ENCODE assay signal across 7 cellular contexts in the genomic region with DNA sequence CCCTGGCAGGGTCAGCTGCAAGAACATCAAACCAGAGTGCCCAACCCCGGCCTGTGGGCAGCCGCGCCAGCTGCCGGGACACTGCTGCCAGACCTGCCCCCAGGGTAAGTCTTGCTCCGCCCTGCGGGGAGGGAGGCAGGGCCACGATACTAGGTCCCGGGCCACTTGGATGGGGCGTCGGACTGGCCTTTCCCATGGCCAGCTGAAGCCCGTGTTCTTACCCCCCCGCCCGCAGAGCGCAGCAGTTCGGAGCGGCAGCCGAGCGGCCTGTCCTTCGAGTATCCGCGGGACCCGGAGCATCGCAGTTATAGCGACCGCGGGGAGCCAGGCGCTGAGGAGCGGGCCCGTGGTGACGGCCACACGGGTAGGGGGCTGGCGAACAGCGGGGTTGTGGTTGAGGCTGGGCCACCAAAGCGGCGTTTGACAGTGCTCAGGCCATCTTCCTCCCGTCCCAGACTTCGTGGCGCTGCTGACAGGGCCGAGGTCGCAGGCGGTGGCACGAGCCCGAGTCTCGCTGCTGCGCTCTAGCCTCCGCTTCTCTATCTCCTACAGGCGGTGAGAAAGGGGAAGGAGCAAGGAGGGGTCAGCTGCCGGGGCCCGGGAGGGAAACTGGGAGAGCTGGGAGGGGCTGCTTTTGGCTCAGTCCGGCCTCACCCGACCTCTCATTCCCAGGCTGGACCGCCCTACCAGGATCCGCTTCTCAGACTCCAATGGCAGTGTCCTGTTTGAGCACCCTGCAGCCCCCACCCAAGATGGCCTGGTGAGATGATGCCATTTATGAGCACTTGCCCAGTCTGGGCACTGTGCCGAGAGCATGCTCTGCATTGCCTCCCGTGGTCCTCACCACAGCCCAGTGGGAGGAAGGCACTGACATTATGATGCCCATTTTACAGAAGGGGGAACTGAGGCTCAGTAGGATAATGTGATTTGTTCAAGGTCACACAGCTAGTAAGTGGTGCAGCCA. TPM values are rescaled to one million over a fixed set of nuclear protein-coding genes. Genes with fewer than 3 reads are reported as not detected.
DNase-seq lines count a peak whose midpoint lies in the region; ATAC-seq and TF ChIP-seq lines count a peak whose summit lies in the region.
"Had no signal": no experiment of that assay in that cellular context is flagged by ENCODE, and none has a peak within 500 bp of the region (broad histone marks: within the 10 kb centered on the region; RNA-seq: fewer than 3 reads in every experiment).

No MANE protein-coding gene starts in this region.

- peak; percentile 40 for DNase-seq in NOMO-1 treated with dmso at 0.1 percent for 144 hours (lab: John Stamatoyannopoulos, UW; ENCODE audit: unreplicated experiment)
- DNase-seq in glutamatergic neuron, result peak; percentile 54
- peak; percentile 67 for DNase-seq in sigmoid colon
- DNase-seq in NCI-H82 treated with DMSO at 0.1 percent for 48 hours (lab: John Stamatoyannopoulos, UW; ENCODE audit: unreplicated experiment), result no peak
- no peak for DNase-seq in NCI-H187 treated with DMSO at 0.1 percent for 48 hours (lab: John Stamatoyannopoulos, UW)
- DNase-seq: hippocampal formation had no signal

- intact Hi-C loops in sigmoid colon (cut with DNase I), result no loop called here

- no peaks in the 10 kb centered on the region for H3K36me3 ChIP-seq in sigmoid colon

- H3K27ac Mint-ChIP-seq in glutamatergic neuron (ENCODE audit: unreplicated experiment), result no peak overlapping the region

- no peak for TF ChIP-seq EP300 in sigmoid colon (IDR thresholded peaks at IDR 0.05)

- 6 to 11% methylated on average over 55 of the region's 55 CpGs for WGBS in sigmoid colon, 2 donors

- peaks cover 7% of the 10 kb centered on the region for H3K9me3 Mint-ChIP-seq in glutamatergic neuron (ENCODE audit: unreplicated experiment)

- H3K4me3 Mint-ChIP-seq in glutamatergic neuron (ENCODE audit: unreplicated experiment), result peak overlapping the region; percentile 82

- peaks cover 19% of the 10 kb centered on the region for H3K4me1 Mint-ChIP-seq in glutamatergic neuron (ENCODE audit: low read depth, unreplicated experiment)

- TF ChIP-seq CTCF in glutamatergic neuron (IDR thresholded peaks at IDR 0.05; ENCODE audit: partially characterized antibody, unreplicated experiment), result no peak
- TF ChIP-seq CTCF in sigmoid colon (IDR thresholded peaks at IDR 0.05), result no peak

- H3K27ac ChIP-seq in sigmoid colon, result peak overlapping the region in 3 of 4 donors; percentile 10 to 52 (median 22)

- ATAC-seq in GM19035 (IDR thresholded peaks at IDR 0.05; ENCODE audit: unreplicated experiment), result no peak

- no peak for TF ChIP-seq POLR2A in sigmoid colon (IDR thresholded peaks at IDR 0.05)

- peak overlapping the region in 3 of 4 donors; percentile 52 to 58 (median 57) for H3K4me3 ChIP-seq in sigmoid colon

- H3K27me3 ChIP-seq in sigmoid colon, result peaks cover 7 to 42% (median 30%) of the 10 kb centered on the region in 3 donors

- H3K9me3 ChIP-seq in sigmoid colon, result no peaks in the 10 kb centered on the region

- H3K27me3 Mint-ChIP-seq in glutamatergic neuron (ENCODE audit: unreplicated experiment), result peaks cover 13% of the 10 kb centered on the region

- H3K4me1 ChIP-seq in sigmoid colon, result peaks cover 0 to 23% (median 19%) of the 10 kb centered on the region in 4 donors

- no peaks in the 10 kb centered on the region for H3K36me3 Mint-ChIP-seq in glutamatergic neuron (ENCODE audit: unreplicated experiment)

RNA-seq across cellular contexts. Expression of gene CHRD, which starts 1.7 kb away (rescaled TPM):
- 47.1 TPM for total RNA-seq in glutamatergic neuron (ENCODE audit: unreplicated experiment)
- 10 to 100 TPM in 2 of 4 donors, 1 to 10 TPM in 2; 5.7 to 16.3 (median 11.3) TPM for total RNA-seq in sigmoid colon
- polyA plus RNA-seq in sigmoid colon, result 1 to 10 TPM in 2 of 3 donors, under 1 TPM in 1; 0.23 to 4.5 (median 1.8) TPM

RNA-seq across cellular contexts. Expression of gene THPO, which starts 3.5 kb away (rescaled TPM):
- total RNA-seq in glutamatergic neuron (ENCODE audit: unreplicated experiment), result 1.6 TPM
- under 1 TPM in 1 of 4 donors, not detected in 3; 0.36 TPM for total RNA-seq in sigmoid colon
- polyA plus RNA-seq in sigmoid colon, result under 1 TPM in 1 of 3 donors, not detected in 2; 0.25 TPM

RNA-seq across cellular contexts. Expression of gene POLR2H, which starts 20.0 kb away (rescaled TPM):
- 48.1 TPM for total RNA-seq in glutamatergic neuron (ENCODE audit: unreplicated experiment)
- total RNA-seq in sigmoid colon, result 10 to 100 TPM; 53.2 to 92.5 (median 74.7) TPM
- 100 to 1,000 TPM; 132 to 162 (median 146) TPM for polyA plus RNA-seq in sigmoid colon

RNA-seq across cellular contexts. Expression of gene CLCN2, which starts 20.1 kb away (rescaled TPM):
- total RNA-seq in glutamatergic neuron (ENCODE audit: unreplicated experiment) (17.8 TPM), sigmoid colon (1 to 10 TPM; 1.6 to 3.3 (median 2.6) TPM)
- 10 to 100 TPM; 10.9 to 30.2 (median 13.2) TPM for polyA plus RNA-seq in sigmoid colon

RNA-seq across cellular contexts. Expression of gene FAM131A, which starts 44.1 kb away (rescaled TPM):
- total RNA-seq in glutamatergic neuron (ENCODE audit: unreplicated experiment), result 51.4 TPM
- total RNA-seq in sigmoid colon, result 10 to 100 TPM; 28.0 to 36.7 (median 33.8) TPM
- polyA plus RNA-seq in sigmoid colon, result 10 to 100 TPM; 12.6 to 17.1 (median 12.9) TPM

Comparison
In these comparisons a context has a peak if more than half of its experiments do, and no peak if none do; other contexts are left out.
1. DNase-seq: peak in NOMO-1 treated with dmso at 0.1 percent for 144 hours (single experiment), glutamatergic neuron (single experiment) and sigmoid colon (single experiment); none in NCI-H82 treated with DMSO at 0.1 percent for 48 hours (single experiment) and NCI-H187 treated with DMSO at 0.1 percent for 48 hours (single experiment).